18 cellular contexts compared by ENCODE assay signal in the genomic region with DNA sequence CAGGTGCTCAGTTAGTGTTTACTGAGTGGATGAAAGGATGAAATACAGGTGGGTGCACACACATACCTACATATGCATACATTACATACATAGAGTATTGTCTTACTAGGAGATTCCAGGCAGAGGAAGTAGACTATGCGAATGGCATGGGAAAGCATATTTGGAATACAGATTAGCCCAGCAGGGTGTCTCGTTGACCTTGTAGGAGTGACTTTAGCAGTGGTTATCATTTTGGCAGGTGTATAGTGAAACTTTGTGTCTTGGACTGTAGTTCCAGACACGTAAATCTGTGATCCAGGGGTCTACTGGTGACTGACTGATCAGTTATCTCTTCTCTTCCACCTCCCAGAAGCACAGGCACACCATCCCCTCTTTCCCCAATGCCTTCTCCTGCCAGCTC.
DNase-seq lines count a peak whose midpoint lies in the region; ATAC-seq, FAIRE-seq and TF ChIP-seq lines count a peak whose summit lies in the region.
"Had no signal": no experiment of that assay in that cellular context is flagged by ENCODE, and none has a peak within 500 bp of the region (broad histone marks: within the 10 kb centered on the region; RNA-seq: fewer than 3 reads in every experiment).

No MANE protein-coding gene starts in this region.

- TF ChIP-seq POLR2A in GM12891 (IDR thresholded peaks at IDR 0.05; ENCODE audit: low read depth, low read length) = no peak

- peaks cover 8% of the 10 kb centered on the region for H3K4me1 Mint-ChIP-seq in activated T-helper 17 cell treated with anti-CD3 and anti-CD28 coated beads, Interleukin-2, amount 50 U/mL, for 72 hours
- H3K4me1 Mint-ChIP-seq in immature natural killer cell = peaks cover 10 to 18% of the 10 kb centered on the region in 2 donors
- H3K4me1 Mint-ChIP-seq in activated CD4-positive, alpha-beta T cell treated with anti-CD3 and anti-CD28 coated beads, Interleukin-2, amount 10 ng/mL, durations not matched to agents 24 days and 14 days = peaks cover 2% of the 10 kb centered on the region
- H3K4me1 Mint-ChIP-seq: CD4-positive, alpha-beta memory T cell had no signal

- H3K4me3 ChIP-seq in heart right ventricle = no peak overlapping the region
- H3K4me3 ChIP-seq: GM12878, GM23248 had no signal

- ATAC-seq in activated T-helper 17 cell treated with anti-CD3 and anti-CD28 coated beads, Interleukin-2, amount 50 U/mL, for 72 hours (replicated peaks) = no peak
- ATAC-seq in heart right ventricle = peak in 7 of 8 donors; percentile 11 to 59 (median 45)
- ATAC-seq: GM12878, HepG2 had no signal

- no peaks in the 10 kb centered on the region for H3K9me3 Mint-ChIP-seq in activated T-helper 17 cell treated with anti-CD3 and anti-CD28 coated beads, Interleukin-2, amount 50 U/mL, for 72 hours
- H3K9me3 Mint-ChIP-seq in immature natural killer cell = no peaks in the 10 kb centered on the region
- no peaks in the 10 kb centered on the region for H3K9me3 Mint-ChIP-seq in activated CD4-positive, alpha-beta T cell treated with anti-CD3 and anti-CD28 coated beads, Interleukin-2, amount 10 ng/mL, durations not matched to agents 24 days and 14 days

- intact Hi-C loops in heart right ventricle (cut with DNase I) = no loop called here
- intact Hi-C loops in activated CD4-positive, alpha-beta T cell treated with anti-CD3 and anti-CD28 coated beads, Interleukin-2, amount 10 ng/mL, durations not matched to agents 24 days and 14 days (cut with micrococcal nuclease) = no loop called here

- H3K4me1 ChIP-seq in heart right ventricle = peaks cover 0 to 28% (median 5%) of the 10 kb centered on the region in 9 donors

- H3K4me3 Mint-ChIP-seq in activated T-helper 17 cell treated with anti-CD3 and anti-CD28 coated beads, Interleukin-2, amount 50 U/mL, for 72 hours = no peak overlapping the region
- H3K4me3 Mint-ChIP-seq in immature natural killer cell = peak overlapping the region in 1 of 5 donors; percentile 33
- no peak overlapping the region for H3K4me3 Mint-ChIP-seq in activated CD4-positive, alpha-beta T cell treated with anti-CD3 and anti-CD28 coated beads, Interleukin-2, amount 10 ng/mL, durations not matched to agents 24 days and 14 days
- H3K4me3 Mint-ChIP-seq: B cell; CD4-positive, alpha-beta memory T cell had no signal

- WGBS in heart right ventricle, 2 donors = 41 to 54% methylated on average over 3 of the region's 3 CpGs

- H3K9me3 ChIP-seq in heart right ventricle = no peaks in the 10 kb centered on the region

- peaks cover 0 to 100% (median 60%) of the 10 kb centered on the region in 9 donors for H3K36me3 ChIP-seq in heart right ventricle

- H3K27ac ChIP-seq in heart right ventricle = peak overlapping the region in 6 of 10 donors; percentile 1 to 64 (median 58)
- H3K27ac ChIP-seq: GM23248 had no signal

- H3K27ac Mint-ChIP-seq in activated T-helper 17 cell treated with anti-CD3 and anti-CD28 coated beads, Interleukin-2, amount 50 U/mL, for 72 hours = peak overlapping the region; percentile 28
- peak overlapping the region in 4 of 6 donors; percentile 27 to 43 (median 35) for H3K27ac Mint-ChIP-seq in immature natural killer cell
- no peak overlapping the region for H3K27ac Mint-ChIP-seq in activated CD4-positive, alpha-beta T cell treated with anti-CD3 and anti-CD28 coated beads, Interleukin-2, amount 10 ng/mL, durations not matched to agents 24 days and 14 days
- H3K27ac Mint-ChIP-seq: B cell had no signal

- TF ChIP-seq CTCF in heart right ventricle (IDR thresholded peaks at IDR 0.05) = no peak
- no peak for TF ChIP-seq CTCF in GM20000 (IDR thresholded peaks at IDR 0.05; ENCODE audit: extremely low read depth, missing control alignments)

- FAIRE-seq in GM12891 (lab: Jason Lieb, UNC) = peak; percentile 9
- FAIRE-seq: A204.1, GM12878, GM19239, H54, HepG2, HTR-8/SVneo had no signal

- H3K27me3 Mint-ChIP-seq in activated T-helper 17 cell treated with anti-CD3 and anti-CD28 coated beads, Interleukin-2, amount 50 U/mL, for 72 hours = no peaks in the 10 kb centered on the region
- peaks cover 0 to 2% (median 0%) of the 10 kb centered on the region in 3 donors for H3K27me3 Mint-ChIP-seq in immature natural killer cell (ENCODE audit: low read depth in 3 of 3)
- no peaks in the 10 kb centered on the region for H3K27me3 Mint-ChIP-seq in activated CD4-positive, alpha-beta T cell treated with anti-CD3 and anti-CD28 coated beads, Interleukin-2, amount 10 ng/mL, durations not matched to agents 24 days and 14 days
- H3K27me3 Mint-ChIP-seq: B cell; CD4-positive, alpha-beta memory T cell had no signal

- H3K27me3 ChIP-seq in heart right ventricle = no peaks in the 10 kb centered on the region

- no peak for DNase-seq in GM12891 (ENCODE audit: insufficient read length, low spot score)
- no peak for DNase-seq in heart right ventricle
- no peak for DNase-seq in immature natural killer cell
- no peak for DNase-seq in activated CD4-positive, alpha-beta T cell treated with anti-CD3 and anti-CD28 coated beads, Interleukin-2, amount 10 ng/mL, durations not matched to agents 24 days and 14 days
- no peak for DNase-seq in GM20000 (ENCODE audit: low spot score)
- DNase-seq in NCI-H2196 (lab: John Stamatoyannopoulos, UW; ENCODE audit: unreplicated experiment) = no peak
- DNase-seq: C1 segment of cervical spinal cord; CD4-positive, alpha-beta memory T cell; DMS79; GM23248 had no signal

- H3K36me3 Mint-ChIP-seq in activated T-helper 17 cell treated with anti-CD3 and anti-CD28 coated beads, Interleukin-2, amount 50 U/mL, for 72 hours (ENCODE audit: low read depth) = peaks cover 97% of the 10 kb centered on the region
- peaks cover 47 to 66% (median 50%) of the 10 kb centered on the region in 3 donors for H3K36me3 Mint-ChIP-seq in immature natural killer cell
- peaks cover 58% of the 10 kb centered on the region for H3K36me3 Mint-ChIP-seq in activated CD4-positive, alpha-beta T cell treated with anti-CD3 and anti-CD28 coated beads, Interleukin-2, amount 10 ng/mL, durations not matched to agents 24 days and 14 days (ENCODE audit: low read depth)

TF ChIP-seq in GM12891, 5 proteins besides CTCF, POLR2A, EP300 and RAD21:
- TF ChIP-seq POLR2AphosphoS5 (IDR thresholded peaks at IDR 0.05; ENCODE audit: low read depth, low read length) = 0 out of 2 replicates have a peak, but pooled peaks have one; percentile 40
- no peak for TF ChIP-seq PAX5 (IDR thresholded peaks at IDR 0.05; ENCODE audit: insufficient read depth, low read length, severe bottlenecking)
- no peak for TF ChIP-seq POU2F2 (IDR thresholded peaks at IDR 0.05; ENCODE audit: low read depth, low read length)
- no peak for TF ChIP-seq TAF1 (IDR thresholded peaks at IDR 0.05; ENCODE audit: low read depth, low read length)
- no peak for TF ChIP-seq SPI1 (IDR thresholded peaks at IDR 0.05; ENCODE audit: low read depth, low read length)
